In genomic region chr1:6086762-6087401, GRCh38 we compare ENCODE assay signal across 19 cellular contexts. TPM values are rescaled to one million over a fixed set of nuclear protein-coding genes. Genes with fewer than 3 reads are reported as not detected.
A peak's percentile ranks its signal among the peaks of the same experiment; 100 is the strongest.
DNase-seq lines count a peak whose midpoint lies in the region; ATAC-seq and TF ChIP-seq lines count a peak whose summit lies in the region.
"Had no signal": no experiment of that assay in that cellular context is flagged by ENCODE, and none has a peak within 500 bp of the region (broad histone marks: within the 10 kb centered on the region; RNA-seq: fewer than 3 reads in every experiment).

No MANE protein-coding gene starts in this region.

- H3K27me3 Mint-ChIP-seq in activated CD8-positive, alpha-beta memory T cell treated with anti-CD3 and anti-CD28 coated beads, Interleukin-2, amount 10 ng/mL, durations not matched to agents 7 days and 5 days: no peaks in the 10 kb centered on the region
- H3K27me3 Mint-ChIP-seq in neural progenitor cell (ENCODE audit: insufficient read depth, low read depth): no peaks in the 10 kb centered on the region
- H3K27me3 Mint-ChIP-seq: CD8-positive, alpha-beta memory T cell had no signal

- H3K4me1 Mint-ChIP-seq in activated CD8-positive, alpha-beta memory T cell treated with anti-CD3 and anti-CD28 coated beads, Interleukin-2, amount 10 ng/mL, durations not matched to agents 7 days and 5 days: no peaks in the 10 kb centered on the region
- H3K4me1 Mint-ChIP-seq in neural progenitor cell: peaks cover 33% of the 10 kb centered on the region

- H3F3A ChIP-seq in neural progenitor cell (ENCODE audit: low read depth): no peaks in the 10 kb centered on the region

- no peak overlapping the region for H3K4me3 Mint-ChIP-seq in activated CD8-positive, alpha-beta memory T cell treated with anti-CD3 and anti-CD28 coated beads, Interleukin-2, amount 10 ng/mL, durations not matched to agents 7 days and 5 days
- H3K4me3 Mint-ChIP-seq in neural progenitor cell: no peak overlapping the region
- H3K4me3 Mint-ChIP-seq: CD8-positive, alpha-beta memory T cell; HFFc6 had no signal

- H3K36me3 ChIP-seq in HEK293 (ENCODE audit: control insufficient read depth in 2 of 2, insufficient read depth in 1 of 2, low read length in 2 of 2): no peaks in the 10 kb centered on the region
- H3K36me3 ChIP-seq in neural progenitor cell: no peaks in the 10 kb centered on the region

- no peaks in the 10 kb centered on the region for H4K20me1 ChIP-seq in neural progenitor cell (ENCODE audit: low read depth)

- TF ChIP-seq CTCF in HEK293 (tag by site-specific recombination; IDR thresholded peaks at IDR 0.05) (no peak), neural progenitor cell (IDR thresholded peaks at IDR 0.05) (no peak)

- H3K27ac Mint-ChIP-seq in activated CD8-positive, alpha-beta memory T cell treated with anti-CD3 and anti-CD28 coated beads, Interleukin-2, amount 10 ng/mL, durations not matched to agents 7 days and 5 days: peak overlapping the region; percentile 32
- peak overlapping the region; percentile 42 for H3K27ac Mint-ChIP-seq in neural progenitor cell
- H3K27ac Mint-ChIP-seq: HFFc6 had no signal

- H3K4me3 ChIP-seq in HEK293 (ENCODE audit: low read depth, low read length): no peak overlapping the region
- no peak overlapping the region for H3K4me3 ChIP-seq in neural progenitor cell
- H3K4me3 ChIP-seq: BLaER1 treated with 17β-estradiol and CSF1 and Interleukin-3, amounts not matched to agents 10 nM and 100 nM had no signal

- H3K27ac ChIP-seq in HEK293 (ENCODE audit: extremely low read depth, low read depth, low read length) (no peak overlapping the region), caudate nucleus (ENCODE audit: low read depth, low read length) (peak overlapping the region; percentile 67), neural progenitor cell (no peak overlapping the region)
- H3K27ac ChIP-seq: BLaER1 treated with 17β-estradiol and CSF1 and Interleukin-3, amounts not matched to agents 10 nM and 100 nM had no signal

- H3K9ac ChIP-seq in neural progenitor cell: no peak overlapping the region
- H3K9ac ChIP-seq: BLaER1 treated with 17β-estradiol and CSF1 and Interleukin-3, amounts not matched to agents 10 nM and 100 nM had no signal

- H3K4me2 ChIP-seq in neural progenitor cell: no peak overlapping the region
- H3K4me2 ChIP-seq: BLaER1 treated with 17β-estradiol and CSF1 and Interleukin-3, amounts not matched to agents 10 nM and 100 nM had no signal

- CTCF ChIA-PET in activated CD8-positive, alpha-beta memory T cell treated with anti-CD3 and anti-CD28 coated beads, Interleukin-2, amount 10 ng/mL, durations not matched to agents 7 days and 5 days (lab: Charles Lee): no interaction called here
- CTCF ChIA-PET in HEK293 (lab: Yijun Ruan, JAX): no interaction called here

- H3K9me3 ChIP-seq in HEK293 (ENCODE audit: control insufficient read depth, insufficient read depth, low read depth, low read length) (no peaks in the 10 kb centered on the region), neural progenitor cell (ENCODE audit: low read depth) (no peaks in the 10 kb centered on the region)
- H3K9me3 ChIP-seq: BLaER1 treated with 17β-estradiol and CSF1 and Interleukin-3, amounts not matched to agents 10 nM and 100 nM had no signal

- no peaks in the 10 kb centered on the region for H3K27me3 ChIP-seq in neural progenitor cell
- H3K27me3 ChIP-seq: BLaER1 treated with 17β-estradiol and CSF1 and Interleukin-3, amounts not matched to agents 10 nM and 100 nM had no signal

- no peak for DNase-seq in activated CD8-positive, alpha-beta memory T cell treated with anti-CD3 and anti-CD28 coated beads, Interleukin-2, amount 10 ng/mL, durations not matched to agents 7 days and 5 days
- no peak for DNase-seq in activated CD8-positive, alpha-beta memory T cell treated with anti-CD3 and anti-CD28 coated beads, Interleukin-2, amount 50 U/mL, for 4 hours
- DNase-seq in caudate nucleus (lab: John Stamatoyannopoulos, UW): peak in 15 of 61 donors; percentile 10 to 51 (median 18)
- DNase-seq in neural progenitor cell (ENCODE audit: low spot score): no peak
- no peak for DNase-seq in COR-L47 (lab: John Stamatoyannopoulos, UW)
- DNase-seq: DND-41, GDM1, HFFc6, NCI-H1092, NCI-H146, NCI-H2081 treated with DMSO at 0.1 percent for 48 hours, NCI-H510A, NCI-H82, PC-3 had no signal

- no peaks in the 10 kb centered on the region for H3K9me3 Mint-ChIP-seq in activated CD8-positive, alpha-beta memory T cell treated with anti-CD3 and anti-CD28 coated beads, Interleukin-2, amount 10 ng/mL, durations not matched to agents 7 days and 5 days (ENCODE audit: low read depth)
- H3K9me3 Mint-ChIP-seq in neural progenitor cell: no peaks in the 10 kb centered on the region
- H3K9me3 Mint-ChIP-seq: CD8-positive, alpha-beta memory T cell; HFFc6 had no signal

- ATAC-seq in activated CD8-positive, alpha-beta memory T cell treated with anti-CD3 and anti-CD28 coated beads, Interleukin-2, amount 10 ng/mL, durations not matched to agents 7 days and 5 days: no peak
- ATAC-seq in HG03354 (IDR thresholded peaks at IDR 0.05; ENCODE audit: poor library complexity, severe bottlenecking, unreplicated experiment) (no peak), GM21825 (IDR thresholded peaks at IDR 0.05; ENCODE audit: unreplicated experiment) (no peak)
- ATAC-seq: PC-3 had no signal

- no peaks in the 10 kb centered on the region for H3K79me2 ChIP-seq in neural progenitor cell (ENCODE audit: low read depth)

- no peak overlapping the region for H2AFZ ChIP-seq in neural progenitor cell (replicated peaks)

- H3K4me1 ChIP-seq in HEK293 (ENCODE audit: control insufficient read depth, insufficient read depth, low read length) (no peaks in the 10 kb centered on the region), neural progenitor cell (peaks cover 10% of the 10 kb centered on the region)

- POLR2A ChIA-PET in HEK293 (lab: Yijun Ruan, JAX): no interaction called here

- H3K36me3 Mint-ChIP-seq in activated CD8-positive, alpha-beta memory T cell treated with anti-CD3 and anti-CD28 coated beads, Interleukin-2, amount 10 ng/mL, durations not matched to agents 7 days and 5 days: peaks cover 25% of the 10 kb centered on the region
- H3K36me3 Mint-ChIP-seq in neural progenitor cell: no peaks in the 10 kb centered on the region

TF ChIP-seq in HEK293, 187 proteins besides CTCF, POLR2A, EP300 and RAD21:
- no peak for TF ChIP-seq ZNF600 (tag by site-specific recombination; IDR thresholded peaks at IDR 0.05)
- TF ChIP-seq HIC1 (tag by site-specific recombination; IDR thresholded peaks at IDR 0.05): no peak
- TF ChIP-seq ZFHX2 (tag by site-specific recombination; conservative IDR thresholded peaks at IDR 0.05): peak; percentile 95
- TF ChIP-seq ZIC2 (tag by site-specific recombination; IDR thresholded peaks at IDR 0.05): peak; percentile 23; the same call in 1 of the 2 replicates
- TF ChIP-seq, protein P1, sequence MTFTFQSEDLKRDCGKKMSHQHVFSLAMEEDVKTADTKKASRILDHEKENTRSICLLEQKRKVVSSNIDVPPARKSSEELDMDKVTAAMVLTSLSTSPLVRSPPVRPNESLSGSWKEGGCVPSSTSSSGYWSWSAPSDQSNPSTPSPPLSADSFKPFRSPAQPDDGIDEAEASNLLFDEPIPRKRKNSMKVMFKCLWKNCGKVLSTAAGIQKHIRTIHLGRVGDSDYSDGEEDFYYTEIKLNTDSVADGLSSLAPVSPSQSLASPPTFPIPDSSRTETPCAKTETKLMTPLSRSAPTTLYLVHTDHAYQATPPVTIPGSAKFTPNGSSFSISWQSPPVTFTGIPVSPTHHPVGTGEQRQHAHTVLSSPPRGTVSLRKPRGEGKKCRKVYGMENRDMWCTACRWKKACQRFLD (tag by site-specific recombination; IDR thresholded peaks at IDR 0.05): no peak
- TF ChIP-seq KLF1 (tag by site-specific recombination; IDR thresholded peaks at IDR 0.05): no peak
- TF ChIP-seq ZXDB (tag by site-specific recombination; IDR thresholded peaks at IDR 0.05): no peak
- TF ChIP-seq KLF8 (tag by site-specific recombination; IDR thresholded peaks at IDR 0.05): no peak
- peak; percentile 90 for TF ChIP-seq EGR2 (tag by site-specific recombination; IDR thresholded peaks at IDR 0.05; ENCODE audit: low read depth)
TF ChIP-seq in HEK293: peak in this region for 3.

RNA-seq across cellular contexts. Expression of gene KCNAB2, which starts 41.2 kb away (rescaled TPM):
- total RNA-seq in activated CD8-positive, alpha-beta memory T cell treated with anti-CD3 and anti-CD28 coated beads, Interleukin-2, amount 10 ng/mL, durations not matched to agents 7 days and 5 days: 100 to 1,000 TPM; 248 to 368 TPM
- total RNA-seq in neural progenitor cell (ENCODE audit: low replicate concordance): 2.2 and 8.5 TPM in 2 replicates

Comparison
In these comparisons a context has a peak if more than half of its experiments do, and no peak if none do; other contexts are left out.
1. RNA of gene KCNAB2, which starts 41.2 kb away (total RNA-seq): 248 to 368 TPM in activated CD8-positive, alpha-beta memory T cell treated with anti-CD3 and anti-CD28 coated beads, Interleukin-2, amount 10 ng/mL, durations not matched to agents 7 days and 5 days; 2.2 to 8.5 TPM in neural progenitor cell; every median in the first group is over 10 times any median in the second.